Comparison of ENCODE assay signal across 22 cellular contexts in the genomic region with DNA sequence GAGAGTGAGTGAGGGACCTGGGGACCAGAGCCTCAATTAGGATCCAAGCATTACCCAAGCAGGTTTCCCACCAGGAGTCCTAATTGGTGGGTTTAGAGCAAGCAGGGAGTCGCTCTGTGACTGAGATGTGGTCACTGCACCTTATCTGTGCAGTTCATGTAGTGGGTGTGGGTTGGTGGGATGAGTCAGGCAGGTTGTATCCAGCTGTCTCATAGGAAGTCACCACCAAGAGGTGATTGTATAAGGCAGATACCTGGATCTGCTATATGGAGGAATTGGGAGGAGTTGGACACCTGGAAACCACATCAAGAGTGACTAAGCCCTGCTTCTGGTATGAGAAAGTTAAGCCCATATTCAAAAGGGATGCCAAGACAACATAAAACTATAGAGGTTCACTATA.
DNase-seq lines count a peak whose midpoint lies in the region; ATAC-seq and TF ChIP-seq lines count a peak whose summit lies in the region.
"Had no signal": no experiment of that assay in that cellular context is flagged by ENCODE, and none has a peak within 500 bp of the region (broad histone marks: within the 10 kb centered on the region; RNA-seq: fewer than 3 reads in every experiment).

No MANE protein-coding gene starts in this region.

- H3K4me3 Mint-ChIP-seq in MCF 10A (ENCODE audit: unreplicated experiment) (no peak overlapping the region), nephron progenitor cell (no peak overlapping the region), endodermal cell (no peak overlapping the region)
- H3K4me3 Mint-ChIP-seq: CD4-positive, alpha-beta memory T cell had no signal

- intact Hi-C loops in MCF 10A (cut with micrococcal nuclease), result no loop called here
- intact Hi-C loops in breast epithelium (cut with DNase I; ENCODE audit: low total_unique reads), result no loop called here

- CTCF ChIA-PET in MCF 10A (lab: Yijun Ruan, JAX), result no interaction called here

- H3K27ac Mint-ChIP-seq in MCF 10A (ENCODE audit: low read depth, unreplicated experiment) (no peak overlapping the region), nephron progenitor cell (peak overlapping the region; percentile 18), endodermal cell (no peak overlapping the region)
- H3K27ac Mint-ChIP-seq: CD4-positive, alpha-beta memory T cell had no signal

- H3K4me1 Mint-ChIP-seq in MCF 10A (ENCODE audit: insufficient read depth, unreplicated experiment), result no peaks in the 10 kb centered on the region
- H3K4me1 Mint-ChIP-seq in nephron progenitor cell, result peaks cover 6% of the 10 kb centered on the region
- peaks cover 17% of the 10 kb centered on the region for H3K4me1 Mint-ChIP-seq in endodermal cell
- H3K4me1 Mint-ChIP-seq: CD4-positive, alpha-beta memory T cell had no signal

- WGBS in endodermal cell (ENCODE audit: insufficient coverage in 1 of 2, insufficient read length in 1 of 2), 2 experiments, result 97 to 100% methylated on average over 1 of the region's 1 CpG

- no TSS peak for BruUV-seq in MCF 10A (replicated peaks; lab: Mats Ljungman, UMichigan)

- no peak for TF ChIP-seq POLR2A in breast epithelium (IDR thresholded peaks at IDR 0.05)

- H3K27ac ChIP-seq in breast epithelium (no peak overlapping the region), endodermal cell (ENCODE audit: low read depth, low read length) (no peak overlapping the region)
- H3K27ac ChIP-seq: 22Rv1, SJCRH30 had no signal

- no peaks in the 10 kb centered on the region for H3K36me3 Mint-ChIP-seq in MCF 10A (ENCODE audit: insufficient read depth, unreplicated experiment)
- peaks cover 64% of the 10 kb centered on the region for H3K36me3 Mint-ChIP-seq in nephron progenitor cell (ENCODE audit: low read depth)
- H3K36me3 Mint-ChIP-seq in endodermal cell (ENCODE audit: low read depth), result peaks cover 53% of the 10 kb centered on the region
- H3K36me3 Mint-ChIP-seq: CD4-positive, alpha-beta memory T cell had no signal

- H3K27me3 Mint-ChIP-seq in MCF 10A (ENCODE audit: insufficient read depth, unreplicated experiment) (no peaks in the 10 kb centered on the region), nephron progenitor cell (ENCODE audit: low read depth, poor library complexity) (no peaks in the 10 kb centered on the region), endodermal cell (ENCODE audit: insufficient read depth) (no peaks in the 10 kb centered on the region)
- H3K27me3 Mint-ChIP-seq: CD4-positive, alpha-beta memory T cell had no signal

- ATAC-seq in GM21515 (IDR thresholded peaks at IDR 0.05; ENCODE audit: unreplicated experiment) (no peak), GM21360 (IDR thresholded peaks at IDR 0.05; ENCODE audit: unreplicated experiment) (no peak)
- ATAC-seq: HepG2 had no signal

- POLR2A ChIA-PET in MCF 10A (lab: Yijun Ruan, JAX), result interaction anchor here (0.6 kb wide), 1 partner anchor 282 kb away, joined by 3 read pairs; no protein-coding TSS in a partner anchor

- H3K27me3 ChIP-seq in breast epithelium, result no peaks in the 10 kb centered on the region
- H3K27me3 ChIP-seq in endodermal cell (ENCODE audit: control insufficient read depth, insufficient read depth, low read length, poor library complexity, severe bottlenecking), result no peaks in the 10 kb centered on the region
- H3K27me3 ChIP-seq: SJCRH30 had no signal

- no peaks in the 10 kb centered on the region for H3K9me3 Mint-ChIP-seq in MCF 10A (ENCODE audit: unreplicated experiment)
- H3K9me3 Mint-ChIP-seq in nephron progenitor cell, result peaks cover 14% of the 10 kb centered on the region
- H3K9me3 Mint-ChIP-seq in endodermal cell, result peaks cover 2% of the 10 kb centered on the region

- H3K9me3 ChIP-seq in breast epithelium (no peaks in the 10 kb centered on the region), endodermal cell (ENCODE audit: control insufficient read depth, low read length) (peaks cover 5% of the 10 kb centered on the region)
- H3K9me3 ChIP-seq: SJCRH30 had no signal

- H3K4me3 ChIP-seq in breast epithelium, result no peak overlapping the region
- H3K4me3 ChIP-seq in epithelial cell of esophagus (ENCODE audit: low read length), result no peak overlapping the region
- H3K4me3 ChIP-seq in endodermal cell (ENCODE audit: low read length), result no peak overlapping the region
- H3K4me3 ChIP-seq: SJCRH30 had no signal

- no peaks in the 10 kb centered on the region for H3K4me1 ChIP-seq in breast epithelium
- H3K4me1 ChIP-seq in endodermal cell (ENCODE audit: control insufficient read depth, insufficient read depth, low read length), result no peaks in the 10 kb centered on the region
- H3K4me1 ChIP-seq: SJCRH30 had no signal

- H3K36me3 ChIP-seq in breast epithelium (no peaks in the 10 kb centered on the region), endodermal cell (ENCODE audit: control insufficient read depth, insufficient read depth, low read length) (peaks cover 56% of the 10 kb centered on the region)
- H3K36me3 ChIP-seq: SJCRH30 had no signal

- TF ChIP-seq CTCF in MCF 10A (IDR thresholded peaks at IDR 0.05; ENCODE audit: unreplicated experiment) (no peak), breast epithelium (IDR thresholded peaks at IDR 0.05) (no peak), epithelial cell of esophagus (IDR thresholded peaks at IDR 0.05; ENCODE audit: insufficient read depth, low read depth, low read length, missing control alignments) (no peak), nephron progenitor cell (IDR thresholded peaks at IDR 0.05) (no peak), endodermal cell (conservative IDR thresholded peaks at IDR 0.05) (no peak)

- DNase-seq in MCF 10A (ENCODE audit: unreplicated experiment), result peak; percentile 14
- DNase-seq in breast epithelium (ENCODE audit: low spot score in 2 of 2), result no peak
- peak; percentile 63 for DNase-seq in epithelial cell of esophagus (ENCODE audit: low read depth)
- DNase-seq in nephron progenitor cell, result no peak
- DNase-seq in endodermal cell, result no peak
- DNase-seq in cerebellar cortex (ENCODE audit: low spot score), result no peak
- DNase-seq: Calu3; CD4-positive, alpha-beta memory T cell; DMS79; GOT3; MM.1S; NCI-H1105; NCI-H1694; NCI-H2107; NK-92 treated with Interleukin-12 subunit alpha and Interleukin-12 subunit beta, amount 100 ng/mL, for 24 hours; OCI-M1; RPMI8226; SJCRH30 had no signal

- no peak overlapping the region for H3K9ac ChIP-seq in endodermal cell (ENCODE audit: extremely low read depth, low read length, poor library complexity, severe bottlenecking)

Comparison
In these comparisons a context has a peak if more than half of its experiments do, and no peak if none do; other contexts are left out.
1. DNase-seq: peak in MCF 10A (single experiment) and epithelial cell of esophagus (single experiment); none in breast epithelium (0 of 2), nephron progenitor cell (single experiment), endodermal cell (single experiment) and cerebellar cortex (single experiment).